Comparison of ENCODE assay signal across 8 cellular contexts in genomic region chr15:63348392-63348791, GRCh38. TPM values are rescaled to one million over a fixed set of nuclear protein-coding genes. Genes with fewer than 3 reads are reported as not detected.
DNase-seq lines count a peak whose midpoint lies in the region; ATAC-seq and TF ChIP-seq lines count a peak whose summit lies in the region.

No MANE protein-coding gene starts in this region.

- H3K79me2 ChIP-seq in GM23338 (replicated peaks; ENCODE audit: insufficient read depth): no peaks in the 10 kb centered on the region

- H3K4me3 Mint-ChIP-seq in GM23338: no peak overlapping the region
- H3K4me3 Mint-ChIP-seq in activated T-helper 17 cell treated with anti-CD3 and anti-CD28 coated beads, Interleukin-2, amount 50 U/mL, for 72 hours: no peak overlapping the region

- no peaks in the 10 kb centered on the region for H3K9me2 ChIP-seq in GM23338 (ENCODE audit: insufficient read depth)

- peaks cover 14% of the 10 kb centered on the region for H3K4me1 Mint-ChIP-seq in GM23338
- H3K4me1 Mint-ChIP-seq in activated T-helper 17 cell treated with anti-CD3 and anti-CD28 coated beads, Interleukin-2, amount 50 U/mL, for 72 hours: no peaks in the 10 kb centered on the region

- H3K4me2 ChIP-seq in GM23338: no peak overlapping the region

- no peaks in the 10 kb centered on the region for H3K27me3 Mint-ChIP-seq in GM23338 (ENCODE audit: insufficient read depth, low read depth, poor library complexity)
- peaks cover 14% of the 10 kb centered on the region for H3K27me3 Mint-ChIP-seq in activated T-helper 17 cell treated with anti-CD3 and anti-CD28 coated beads, Interleukin-2, amount 50 U/mL, for 72 hours

- WGBS in esophagus muscularis mucosa: 60% methylated on average over 7 of the region's 7 CpGs

- ATAC-seq in omental fat pad (ENCODE audit: low FRiP score) (peak; percentile 59), HG03097 (IDR thresholded peaks at IDR 0.05; ENCODE audit: low FRiP score, unreplicated experiment) (no peak), GM23338 (no peak)
- no peak for ATAC-seq in activated T-helper 17 cell treated with anti-CD3 and anti-CD28 coated beads, Interleukin-2, amount 50 U/mL, for 72 hours (replicated peaks)

- H3K9me3 Mint-ChIP-seq in GM23338: no peaks in the 10 kb centered on the region
- H3K9me3 Mint-ChIP-seq in activated T-helper 17 cell treated with anti-CD3 and anti-CD28 coated beads, Interleukin-2, amount 50 U/mL, for 72 hours: no peaks in the 10 kb centered on the region

- no peak overlapping the region for H3K27ac Mint-ChIP-seq in GM23338
- no peak overlapping the region for H3K27ac Mint-ChIP-seq in activated T-helper 17 cell treated with anti-CD3 and anti-CD28 coated beads, Interleukin-2, amount 50 U/mL, for 72 hours

- no peaks in the 10 kb centered on the region for H3K36me3 Mint-ChIP-seq in GM23338 (ENCODE audit: low read depth)
- no peaks in the 10 kb centered on the region for H3K36me3 Mint-ChIP-seq in activated T-helper 17 cell treated with anti-CD3 and anti-CD28 coated beads, Interleukin-2, amount 50 U/mL, for 72 hours (ENCODE audit: low read depth)

- intact Hi-C loops in esophagus muscularis mucosa (cut with DNase I): no loop called here

- TF ChIP-seq EP300 in esophagus muscularis mucosa (IDR thresholded peaks at IDR 0.05): no peak

- H3K36me3 ChIP-seq in esophagus muscularis mucosa (no peaks in the 10 kb centered on the region), GM23338 (ENCODE audit: insufficient read depth) (no peaks in the 10 kb centered on the region)

- no peaks in the 10 kb centered on the region for H3K9me3 ChIP-seq in esophagus muscularis mucosa

- H3F3A ChIP-seq in GM23338 (replicated peaks; ENCODE audit: low read depth): no peaks in the 10 kb centered on the region

- TF ChIP-seq POLR2A in esophagus muscularis mucosa (IDR thresholded peaks at IDR 0.05; ENCODE audit: low read depth): no peak

- DNase-seq in DMS53 treated with DMSO at 0.1 percent for 48 hours (lab: John Stamatoyannopoulos, UW; ENCODE audit: unreplicated experiment) (peak; percentile 69), NOMO-1 treated with DMSO at 0.1 percent for 48 hours (lab: John Stamatoyannopoulos, UW; ENCODE audit: unreplicated experiment) (peak; percentile 25), esophagus muscularis mucosa (ENCODE audit: extremely low spot score) (no peak), omental fat pad (ENCODE audit: low spot score) (no peak), GM23338 (ENCODE audit: low spot score) (no peak), GM10266 (ENCODE audit: extremely low spot score) (no peak)

- H3K4me3 ChIP-seq in esophagus muscularis mucosa (no peak overlapping the region), GM23338 (no peak overlapping the region)

- no peak for TF ChIP-seq CTCF in esophagus muscularis mucosa (IDR thresholded peaks at IDR 0.05)
- no peak for TF ChIP-seq CTCF in omental fat pad (IDR thresholded peaks at IDR 0.05)
- no peak for TF ChIP-seq CTCF in GM23338 (conservative IDR thresholded peaks at IDR 0.05; ENCODE audit: low read depth in 2 of 2)
- TF ChIP-seq CTCF in GM10266 (IDR thresholded peaks at IDR 0.05; ENCODE audit: control insufficient read depth, insufficient read depth, low read depth, missing control alignments): no peak

- no peak overlapping the region for H2AFZ ChIP-seq in GM23338

- H3K4me1 ChIP-seq in esophagus muscularis mucosa (peaks cover 32 to 44% (median 35%) of the 10 kb centered on the region in 4 donors), GM23338 (ENCODE audit: insufficient read depth) (no peaks in the 10 kb centered on the region)

- H3K27ac ChIP-seq in esophagus muscularis mucosa (replicated peaks in 1 of 4) (peak overlapping the region in 3 of 4 donors; percentile 20 to 44 (median 42)), GM23338 (ENCODE audit: low read depth) (no peak overlapping the region)

- H4K20me1 ChIP-seq in GM23338 (replicated peaks; ENCODE audit: insufficient read depth): no peaks in the 10 kb centered on the region

- H3K27me3 ChIP-seq in esophagus muscularis mucosa (no peaks in the 10 kb centered on the region), GM23338 (ENCODE audit: insufficient read depth) (no peaks in the 10 kb centered on the region)

TF ChIP-seq in GM23338, 12 proteins besides CTCF, POLR2A, EP300 and RAD21:
- TF ChIP-seq ZNF331 (CRISPR knock-in tag; IDR thresholded peaks at IDR 0.05; ENCODE audit: low read depth): no peak
- TF ChIP-seq EZH2phosphoT487 (IDR thresholded peaks at IDR 0.05; ENCODE audit: unreplicated experiment): no peak
- no peak for TF ChIP-seq POLR2AphosphoS5 (IDR thresholded peaks at IDR 0.05; ENCODE audit: low read depth)
- no peak for TF ChIP-seq CREB1 (CRISPR knock-in tag; IDR thresholded peaks at IDR 0.05; ENCODE audit: low read depth)

RNA-seq across cellular contexts. Expression of gene CA12, which starts 33.3 kb away (rescaled TPM):
- 10 to 100 TPM in 1 of 4 donors, 1 to 10 TPM in 3; 2.3 to 14.5 (median 6.0) TPM for total RNA-seq in esophagus muscularis mucosa
- 10 to 100 TPM in 2 of 4 donors, 1 to 10 TPM in 1, under 1 TPM in 1; 0.75 to 27.1 (median 10.2) TPM for total RNA-seq in omental fat pad
- total RNA-seq in GM23338 (2014; rRNA removed; shearing (Covaris generic)): 2.9 and 5.2 TPM in 2 replicates
- 2.7 and 2.9 TPM in 2 replicates for polyA plus RNA-seq in GM23338 (2016; fragmentation: Nextera tagmentation; extraction: Ambion mirVana)
- 1 to 10 TPM in 1 of 2 donors, under 1 TPM in 1; 0.15 to 1.0 TPM for total RNA-seq in activated T-helper 17 cell treated with anti-CD3 and anti-CD28 coated beads, Interleukin-2, amount 50 U/mL, for 72 hours

Comparison
In these comparisons a context has a peak if more than half of its experiments do, and no peak if none do; other contexts are left out.
1. DNase-seq: peak in DMS53 treated with DMSO at 0.1 percent for 48 hours (single experiment) and NOMO-1 treated with DMSO at 0.1 percent for 48 hours (single experiment); none in esophagus muscularis mucosa (single experiment), omental fat pad (single experiment), GM23338 (single experiment) and GM10266 (single experiment).